Comparison of ENCODE assay signal across 1 cellular context in the genomic region with DNA sequence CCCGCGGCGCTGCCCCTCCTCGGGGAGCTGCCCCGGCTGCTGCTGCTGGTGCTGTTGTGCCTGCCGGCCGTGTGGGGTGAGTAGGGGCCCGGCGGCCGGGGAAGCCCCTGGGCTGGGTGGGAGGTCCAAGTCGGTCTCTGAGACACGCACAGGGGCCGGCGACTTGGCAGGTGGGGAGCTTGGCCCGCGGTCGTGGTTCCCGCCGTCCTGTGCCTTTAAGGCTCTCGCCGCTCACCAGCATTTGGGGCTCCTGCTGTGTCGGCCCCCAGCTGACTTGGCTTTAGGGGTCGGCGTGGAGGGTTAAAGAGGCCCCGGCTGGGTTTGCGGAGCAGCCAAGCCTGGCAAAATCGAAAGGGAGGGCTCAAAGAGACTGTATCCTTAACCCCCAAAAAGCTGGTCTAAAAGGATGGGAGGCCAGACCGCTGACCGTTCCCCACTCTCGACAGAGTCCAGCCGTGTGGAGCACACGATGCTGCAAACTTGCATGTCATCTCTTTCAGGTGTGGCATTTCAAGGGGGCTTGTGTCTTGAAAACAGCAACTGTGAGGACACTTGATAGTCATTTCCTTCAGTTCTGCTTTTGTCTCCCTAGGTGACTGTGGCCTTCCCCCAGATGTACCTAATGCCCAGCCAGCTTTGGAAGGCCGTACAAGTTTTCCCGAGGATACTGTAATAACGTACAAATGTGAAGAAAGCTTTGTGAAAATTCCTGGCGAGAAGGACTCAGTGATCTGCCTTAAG.
A peak's percentile ranks its signal among the peaks of the same experiment; 100 is the strongest.
TF ChIP-seq lines count a peak whose summit lies in the region.

No MANE protein-coding gene starts in this region.

TF ChIP-seq in K562, 482 proteins besides CTCF, POLR2A, EP300 and RAD21 (continued from another document and continues in another):
- TF ChIP-seq, protein P1, sequence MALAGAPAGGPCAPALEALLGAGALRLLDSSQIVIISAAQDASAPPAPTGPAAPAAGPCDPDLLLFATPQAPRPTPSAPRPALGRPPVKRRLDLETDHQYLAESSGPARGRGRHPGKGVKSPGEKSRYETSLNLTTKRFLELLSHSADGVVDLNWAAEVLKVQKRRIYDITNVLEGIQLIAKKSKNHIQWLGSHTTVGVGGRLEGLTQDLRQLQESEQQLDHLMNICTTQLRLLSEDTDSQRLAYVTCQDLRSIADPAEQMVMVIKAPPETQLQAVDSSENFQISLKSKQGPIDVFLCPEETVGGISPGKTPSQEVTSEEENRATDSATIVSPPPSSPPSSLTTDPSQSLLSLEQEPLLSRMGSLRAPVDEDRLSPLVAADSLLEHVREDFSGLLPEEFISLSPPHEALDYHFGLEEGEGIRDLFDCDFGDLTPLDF (CRISPR knock-in tag; IDR thresholded peaks at IDR 0.05) = no peak; the same call in none of the 2 replicates
- no peak for TF ChIP-seq KLF1 (tag; IDR thresholded peaks at IDR 0.05)
- TF ChIP-seq SOX6 (IDR thresholded peaks at IDR 0.05) = no peak
- TF ChIP-seq RBM25 (IDR thresholded peaks at IDR 0.05; ENCODE audit: low read depth, low read length, severe bottlenecking) = no peak
- TF ChIP-seq ZNF224 (CRISPR knock-in tag; IDR thresholded peaks at IDR 0.05) = no peak
- no peak for TF ChIP-seq HDAC6 (IDR thresholded peaks at IDR 0.05; ENCODE audit: low read depth, low read length)
- TF ChIP-seq STAT5B (CRISPR knock-in tag; IDR thresholded peaks at IDR 0.05) = no peak
- no peak for TF ChIP-seq CEBPB (tag; IDR thresholded peaks at IDR 0.05)
- TF ChIP-seq MAFK (IDR thresholded peaks at IDR 0.05; ENCODE audit: low read length) = no peak
- 0 out of 2 replicates have a peak, but pooled peaks have one; percentile 49 for TF ChIP-seq EP400 (IDR thresholded peaks at IDR 0.05)
- TF ChIP-seq SIN3B (IDR thresholded peaks at IDR 0.05; ENCODE audit: low read depth) = no peak
- TF ChIP-seq POLR2B (IDR thresholded peaks at IDR 0.05; ENCODE audit: low read depth, partially characterized antibody) = peak; percentile 7
- TF ChIP-seq SMARCA5 (IDR thresholded peaks at IDR 0.05) = no peak
- no peak; the same call in 1 of the 2 replicates for TF ChIP-seq ZFX (CRISPR knock-in tag; IDR thresholded peaks at IDR 0.05)
- peak; percentile 91 for TF ChIP-seq E2F3 (CRISPR knock-in tag; IDR thresholded peaks at IDR 0.05)
- no peak for TF ChIP-seq KAT2B (IDR thresholded peaks at IDR 0.05; ENCODE audit: low read depth, low read length)
- no peak for TF ChIP-seq SMAD1 (IDR thresholded peaks at IDR 0.05; ENCODE audit: low read depth, low read length, partially characterized antibody)
- TF ChIP-seq NR4A1 (CRISPR knock-in tag; IDR thresholded peaks at IDR 0.05) = peak; percentile 48; the same call in 1 of the 2 replicates
- TF ChIP-seq NR4A1 (tag; IDR thresholded peaks at IDR 0.05) = peak; percentile 17; the same call in 1 of the 2 replicates
- 0 out of 2 replicates have a peak, but pooled peaks have one; percentile 19 for TF ChIP-seq CBX1 (IDR thresholded peaks at IDR 0.05; ENCODE audit: low read depth)
- no peak for TF ChIP-seq RFX7 (CRISPR knock-in tag; IDR thresholded peaks at IDR 0.05)
- TF ChIP-seq ZNF239 (CRISPR knock-in tag; IDR thresholded peaks at IDR 0.05) = 0 out of 2 replicates have a peak, but pooled peaks have one; percentile 6
- no peak; the same call in 1 of the 2 replicates for TF ChIP-seq RBM15 (IDR thresholded peaks at IDR 0.05; ENCODE audit: insufficient read depth, low read length)
- no peak for TF ChIP-seq ARID1B (IDR thresholded peaks at IDR 0.05)
- no peak for TF ChIP-seq MAZ (CRISPR knock-in tag; conservative IDR thresholded peaks at IDR 0.05 in 1 of 2, IDR thresholded peaks at IDR 0.05 in 1 of 2)
- no peak for TF ChIP-seq MCM3 (IDR thresholded peaks at IDR 0.05)
- no peak for TF ChIP-seq PHTF2 (CRISPR knock-in tag; IDR thresholded peaks at IDR 0.05)
- TF ChIP-seq ILF3 (IDR thresholded peaks at IDR 0.05; ENCODE audit: borderline replicate concordance) = no peak; the same call in 1 of the 2 replicates
- TF ChIP-seq, protein P2, sequence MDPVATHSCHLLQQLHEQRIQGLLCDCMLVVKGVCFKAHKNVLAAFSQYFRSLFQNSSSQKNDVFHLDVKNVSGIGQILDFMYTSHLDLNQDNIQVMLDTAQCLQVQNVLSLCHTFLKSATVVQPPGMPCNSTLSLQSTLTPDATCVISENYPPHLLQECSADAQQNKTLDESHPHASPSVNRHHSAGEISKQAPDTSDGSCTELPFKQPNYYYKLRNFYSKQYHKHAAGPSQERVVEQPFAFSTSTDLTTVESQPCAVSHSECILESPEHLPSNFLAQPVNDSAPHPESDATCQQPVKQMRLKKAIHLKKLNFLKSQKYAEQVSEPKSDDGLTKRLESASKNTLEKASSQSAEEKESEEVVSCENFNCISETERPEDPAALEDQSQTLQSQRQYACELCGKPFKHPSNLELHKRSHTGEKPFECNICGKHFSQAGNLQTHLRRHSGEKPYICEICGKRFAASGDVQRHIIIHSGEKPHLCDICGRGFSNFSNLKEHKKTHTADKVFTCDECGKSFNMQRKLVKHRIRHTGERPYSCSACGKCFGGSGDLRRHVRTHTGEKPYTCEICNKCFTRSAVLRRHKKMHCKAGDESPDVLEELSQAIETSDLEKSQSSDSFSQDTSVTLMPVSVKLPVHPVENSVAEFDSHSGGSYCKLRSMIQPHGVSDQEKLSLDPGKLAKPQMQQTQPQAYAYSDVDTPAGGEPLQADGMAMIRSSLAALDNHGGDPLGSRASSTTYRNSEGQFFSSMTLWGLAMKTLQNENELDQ (CRISPR knock-in tag; IDR thresholded peaks at IDR 0.05; ENCODE audit: borderline replicate concordance) = no peak
- TF ChIP-seq ZBTB7A (IDR thresholded peaks at IDR 0.05; ENCODE audit: borderline replicate concordance, control insufficient read depth, low read depth, low read length) = no peak
- TF ChIP-seq ZNF124 (CRISPR knock-in tag; IDR thresholded peaks at IDR 0.05) = no peak
- TF ChIP-seq ZKSCAN1 (IDR thresholded peaks at IDR 0.05; ENCODE audit: low read depth, low read length) = no peak
- TF ChIP-seq SRSF1 (IDR thresholded peaks at IDR 0.05; ENCODE audit: low read depth, low read length) = no peak
- no peak for TF ChIP-seq WHSC1 (IDR thresholded peaks at IDR 0.05; ENCODE audit: low read length)
- peak; percentile 69 for TF ChIP-seq ZBTB17 (CRISPR knock-in tag; IDR thresholded peaks at IDR 0.05)
- TF ChIP-seq ZFP1 (CRISPR knock-in tag; IDR thresholded peaks at IDR 0.05) = no peak
- no peak for TF ChIP-seq ZNF384 (IDR thresholded peaks at IDR 0.05; ENCODE audit: low read depth, low read length)
- no peak; the same call in 1 of the 2 replicates for TF ChIP-seq IRF2 (CRISPR knock-in tag; IDR thresholded peaks at IDR 0.05)
- TF ChIP-seq, protein P3, sequence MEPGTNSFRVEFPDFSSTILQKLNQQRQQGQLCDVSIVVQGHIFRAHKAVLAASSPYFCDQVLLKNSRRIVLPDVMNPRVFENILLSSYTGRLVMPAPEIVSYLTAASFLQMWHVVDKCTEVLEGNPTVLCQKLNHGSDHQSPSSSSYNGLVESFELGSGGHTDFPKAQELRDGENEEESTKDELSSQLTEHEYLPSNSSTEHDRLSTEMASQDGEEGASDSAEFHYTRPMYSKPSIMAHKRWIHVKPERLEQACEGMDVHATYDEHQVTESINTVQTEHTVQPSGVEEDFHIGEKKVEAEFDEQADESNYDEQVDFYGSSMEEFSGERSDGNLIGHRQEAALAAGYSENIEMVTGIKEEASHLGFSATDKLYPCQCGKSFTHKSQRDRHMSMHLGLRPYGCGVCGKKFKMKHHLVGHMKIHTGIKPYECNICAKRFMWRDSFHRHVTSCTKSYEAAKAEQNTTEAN (CRISPR knock-in tag; IDR thresholded peaks at IDR 0.05) = no peak; the same call in 1 of the 2 replicates
- peak; percentile 24; the same call in 1 of the 2 replicates for TF ChIP-seq ZNF232 (CRISPR knock-in tag; IDR thresholded peaks at IDR 0.05)
- TF ChIP-seq KLF16 (IDR thresholded peaks at IDR 0.05) = no peak
- TF ChIP-seq ZNF140 (CRISPR knock-in tag; IDR thresholded peaks at IDR 0.05) = no peak
- TF ChIP-seq, protein P4, sequence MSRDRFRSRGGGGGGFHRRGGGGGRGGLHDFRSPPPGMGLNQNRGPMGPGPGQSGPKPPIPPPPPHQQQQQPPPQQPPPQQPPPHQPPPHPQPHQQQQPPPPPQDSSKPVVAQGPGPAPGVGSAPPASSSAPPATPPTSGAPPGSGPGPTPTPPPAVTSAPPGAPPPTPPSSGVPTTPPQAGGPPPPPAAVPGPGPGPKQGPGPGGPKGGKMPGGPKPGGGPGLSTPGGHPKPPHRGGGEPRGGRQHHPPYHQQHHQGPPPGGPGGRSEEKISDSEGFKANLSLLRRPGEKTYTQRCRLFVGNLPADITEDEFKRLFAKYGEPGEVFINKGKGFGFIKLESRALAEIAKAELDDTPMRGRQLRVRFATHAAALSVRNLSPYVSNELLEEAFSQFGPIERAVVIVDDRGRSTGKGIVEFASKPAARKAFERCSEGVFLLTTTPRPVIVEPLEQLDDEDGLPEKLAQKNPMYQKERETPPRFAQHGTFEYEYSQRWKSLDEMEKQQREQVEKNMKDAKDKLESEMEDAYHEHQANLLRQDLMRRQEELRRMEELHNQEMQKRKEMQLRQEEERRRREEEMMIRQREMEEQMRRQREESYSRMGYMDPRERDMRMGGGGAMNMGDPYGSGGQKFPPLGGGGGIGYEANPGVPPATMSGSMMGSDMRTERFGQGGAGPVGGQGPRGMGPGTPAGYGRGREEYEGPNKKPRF (IDR thresholded peaks at IDR 0.05; ENCODE audit: low read depth, low read length) = no peak
- TF ChIP-seq STAG1 (CRISPR knock-in tag; IDR thresholded peaks at IDR 0.05; ENCODE audit: borderline replicate concordance) = no peak
- TF ChIP-seq TSC22D4 (tag; IDR thresholded peaks at IDR 0.05) = no peak
- TF ChIP-seq, protein P5, sequence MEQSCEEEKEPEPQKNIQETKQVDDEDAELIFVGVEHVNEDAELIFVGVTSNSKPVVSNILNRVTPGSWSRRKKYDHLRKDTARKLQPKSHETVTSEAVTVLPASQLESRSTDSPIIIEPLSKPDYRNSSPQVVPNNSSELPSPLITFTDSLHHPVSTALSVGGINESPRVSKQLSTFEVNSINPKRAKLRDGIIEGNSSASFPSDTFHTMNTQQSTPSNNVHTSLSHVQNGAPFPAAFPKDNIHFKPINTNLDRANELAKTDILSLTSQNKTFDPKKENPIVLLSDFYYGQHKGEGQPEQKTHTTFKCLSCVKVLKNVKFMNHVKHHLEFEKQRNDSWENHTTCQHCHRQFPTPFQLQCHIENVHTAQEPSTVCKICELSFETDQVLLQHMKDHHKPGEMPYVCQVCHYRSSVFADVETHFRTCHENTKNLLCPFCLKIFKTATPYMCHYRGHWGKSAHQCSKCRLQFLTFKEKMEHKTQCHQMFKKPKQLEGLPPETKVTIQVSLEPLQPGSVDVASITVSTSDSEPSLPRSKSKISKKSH (CRISPR knock-in tag; IDR thresholded peaks at IDR 0.05) = no peak
- no peak for TF ChIP-seq ZFP30 (CRISPR knock-in tag; IDR thresholded peaks at IDR 0.05; ENCODE audit: borderline replicate concordance)
- no peak for TF ChIP-seq PHF20 (IDR thresholded peaks at IDR 0.05; ENCODE audit: partially characterized antibody)
- TF ChIP-seq, protein P6, sequence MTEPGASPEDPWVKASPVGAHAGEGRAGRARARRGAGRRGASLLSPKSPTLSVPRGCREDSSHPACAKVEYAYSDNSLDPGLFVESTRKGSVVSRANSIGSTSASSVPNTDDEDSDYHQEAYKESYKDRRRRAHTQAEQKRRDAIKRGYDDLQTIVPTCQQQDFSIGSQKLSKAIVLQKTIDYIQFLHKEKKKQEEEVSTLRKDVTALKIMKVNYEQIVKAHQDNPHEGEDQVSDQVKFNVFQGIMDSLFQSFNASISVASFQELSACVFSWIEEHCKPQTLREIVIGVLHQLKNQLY (CRISPR knock-in tag; conservative IDR thresholded peaks at IDR 0.05) = peak in 1 of 2 experiments; percentile 26; a peak in 1 of 4 replicates
- TF ChIP-seq CBFA2T3 (IDR thresholded peaks at IDR 0.05) = no peak
- no peak for TF ChIP-seq PURB (CRISPR knock-in tag; IDR thresholded peaks at IDR 0.05; ENCODE audit: low read depth)
- no peak for TF ChIP-seq HOXB6 (CRISPR knock-in tag; IDR thresholded peaks at IDR 0.05; ENCODE audit: borderline replicate concordance)
- TF ChIP-seq MAFF (IDR thresholded peaks at IDR 0.05; ENCODE audit: low read length) = no peak
- peak in 1 of 2 experiments; percentile 4; a peak in 2 of 4 replicates for TF ChIP-seq HDAC1 (IDR thresholded peaks at IDR 0.05)
- TF ChIP-seq, protein P7, sequence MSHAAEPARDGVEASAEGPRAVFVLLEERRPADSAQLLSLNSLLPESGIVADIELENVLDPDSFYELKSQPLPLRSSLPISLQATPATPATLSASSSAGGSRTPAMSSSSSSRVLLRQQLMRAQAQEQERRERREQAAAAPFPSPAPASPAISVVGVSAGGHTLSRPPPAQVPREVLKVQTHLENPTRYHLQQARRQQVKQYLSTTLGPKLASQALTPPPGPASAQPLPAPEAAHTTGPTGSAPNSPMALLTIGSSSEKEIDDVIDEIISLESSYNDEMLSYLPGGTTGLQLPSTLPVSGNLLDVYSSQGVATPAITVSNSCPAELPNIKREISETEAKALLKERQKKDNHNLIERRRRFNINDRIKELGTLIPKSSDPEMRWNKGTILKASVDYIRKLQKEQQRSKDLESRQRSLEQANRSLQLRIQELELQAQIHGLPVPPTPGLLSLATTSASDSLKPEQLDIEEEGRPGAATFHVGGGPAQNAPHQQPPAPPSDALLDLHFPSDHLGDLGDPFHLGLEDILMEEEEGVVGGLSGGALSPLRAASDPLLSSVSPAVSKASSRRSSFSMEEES (CRISPR knock-in tag; IDR thresholded peaks at IDR 0.05) = no peak
- no peak for TF ChIP-seq NFIX (CRISPR knock-in tag; IDR thresholded peaks at IDR 0.05; ENCODE audit: low read depth)
- no peak for TF ChIP-seq PHB2 (IDR thresholded peaks at IDR 0.05; ENCODE audit: low read depth)
- TF ChIP-seq, protein P8, sequence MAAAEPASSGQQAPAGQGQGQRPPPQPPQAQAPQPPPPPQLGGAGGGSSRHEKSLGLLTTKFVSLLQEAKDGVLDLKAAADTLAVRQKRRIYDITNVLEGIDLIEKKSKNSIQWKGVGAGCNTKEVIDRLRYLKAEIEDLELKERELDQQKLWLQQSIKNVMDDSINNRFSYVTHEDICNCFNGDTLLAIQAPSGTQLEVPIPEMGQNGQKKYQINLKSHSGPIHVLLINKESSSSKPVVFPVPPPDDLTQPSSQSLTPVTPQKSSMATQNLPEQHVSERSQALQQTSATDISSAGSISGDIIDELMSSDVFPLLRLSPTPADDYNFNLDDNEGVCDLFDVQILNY (CRISPR knock-in tag; IDR thresholded peaks at IDR 0.05) = no peak
- no peak for TF ChIP-seq ZNF146 (CRISPR knock-in tag; IDR thresholded peaks at IDR 0.05; ENCODE audit: unreplicated experiment)
- peak; percentile 44; the same call in 1 of the 2 replicates for TF ChIP-seq NFXL1 (CRISPR knock-in tag; IDR thresholded peaks at IDR 0.05)
- no peak for TF ChIP-seq ZNF696 (CRISPR knock-in tag; conservative IDR thresholded peaks at IDR 0.05)
- no peak for TF ChIP-seq BRD4 (IDR thresholded peaks at IDR 0.05)
- peak; percentile 96 for TF ChIP-seq FIP1L1 (IDR thresholded peaks at IDR 0.05; ENCODE audit: low read depth, low read length, poor library complexity, severe bottlenecking)
- TF ChIP-seq PYGO2 (tag; IDR thresholded peaks at IDR 0.05) = no peak
- TF ChIP-seq, protein P9, sequence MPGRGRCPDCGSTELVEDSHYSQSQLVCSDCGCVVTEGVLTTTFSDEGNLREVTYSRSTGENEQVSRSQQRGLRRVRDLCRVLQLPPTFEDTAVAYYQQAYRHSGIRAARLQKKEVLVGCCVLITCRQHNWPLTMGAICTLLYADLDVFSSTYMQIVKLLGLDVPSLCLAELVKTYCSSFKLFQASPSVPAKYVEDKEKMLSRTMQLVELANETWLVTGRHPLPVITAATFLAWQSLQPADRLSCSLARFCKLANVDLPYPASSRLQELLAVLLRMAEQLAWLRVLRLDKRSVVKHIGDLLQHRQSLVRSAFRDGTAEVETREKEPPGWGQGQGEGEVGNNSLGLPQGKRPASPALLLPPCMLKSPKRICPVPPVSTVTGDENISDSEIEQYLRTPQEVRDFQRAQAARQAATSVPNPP (IDR thresholded peaks at IDR 0.05; ENCODE audit: borderline replicate concordance, insufficient read depth, insufficient read length) = no peak
